Comparison of ENCODE assay signal across 1 cellular context in the genomic region with DNA sequence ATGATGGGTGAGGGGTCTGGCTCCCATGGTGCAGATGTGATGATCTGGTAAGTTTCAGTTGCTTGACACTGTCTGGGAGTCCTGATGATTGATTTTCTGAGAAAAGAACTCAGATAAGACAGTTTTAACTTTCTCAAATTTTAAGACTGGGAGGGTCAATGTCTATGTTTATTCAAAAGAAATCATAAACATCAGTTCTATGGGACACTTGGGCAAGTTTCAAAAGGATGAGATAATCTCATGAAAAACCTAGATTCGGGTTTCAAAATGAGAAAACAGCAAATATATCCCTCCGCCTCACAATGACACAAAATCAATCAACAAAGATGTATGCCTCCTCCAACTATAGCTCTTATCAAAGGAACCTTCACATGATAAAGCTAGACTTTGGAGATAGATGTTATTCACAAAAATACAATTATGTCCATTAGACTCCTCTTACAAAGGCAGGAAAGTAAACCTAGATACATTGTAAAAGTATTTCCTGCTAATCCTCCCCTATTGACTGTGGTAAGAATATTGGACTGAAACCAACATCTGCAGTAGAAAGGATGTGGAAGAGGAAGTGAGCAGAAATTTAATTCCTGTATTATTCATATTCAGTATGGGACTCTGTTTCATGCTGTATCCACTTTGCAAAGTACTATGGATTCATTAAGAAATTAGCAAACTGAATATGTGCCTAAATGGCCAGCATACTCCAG.
TF ChIP-seq lines count a peak whose summit lies in the region.

No MANE protein-coding gene starts in this region.

TF ChIP-seq in HepG2, 621 proteins besides CTCF, POLR2A, EP300 and RAD21:
- TF ChIP-seq GATAD2A (CRISPR knock-in tag; IDR thresholded peaks at IDR 0.05), result no peak
- TF ChIP-seq MYC (CRISPR knock-in tag; IDR thresholded peaks at IDR 0.05; ENCODE audit: borderline replicate concordance), result no peak
- no peak for TF ChIP-seq ZNF382 (CRISPR knock-in tag; IDR thresholded peaks at IDR 0.05; ENCODE audit: borderline replicate concordance)
